Comparison of ENCODE assay signal across 19 cellular contexts in the genomic region with DNA sequence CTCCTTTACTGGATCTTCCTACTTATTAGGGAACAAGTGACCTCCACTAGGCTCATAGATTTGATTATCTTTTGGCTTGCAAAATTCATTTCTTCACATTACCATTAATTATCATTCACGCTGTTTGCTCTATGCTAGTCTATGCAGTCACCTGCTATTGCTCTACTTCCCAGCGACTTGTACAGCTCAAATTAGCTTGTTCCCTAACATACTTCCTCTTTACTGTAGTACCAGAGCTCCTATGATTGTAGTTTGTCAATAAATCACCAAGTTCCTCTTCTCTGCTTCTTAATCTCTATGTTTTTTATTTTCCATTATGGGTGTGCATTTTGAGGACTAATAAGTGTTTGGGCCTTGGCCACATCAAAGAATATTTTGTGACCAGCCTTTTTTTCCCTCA. TPM values are rescaled to one million over a fixed set of nuclear protein-coding genes. Genes with fewer than 3 reads are reported as not detected.
DNase-seq lines count a peak whose midpoint lies in the region; ATAC-seq and TF ChIP-seq lines count a peak whose summit lies in the region.
"Had no signal": no experiment of that assay in that cellular context is flagged by ENCODE, and none has a peak within 500 bp of the region (broad histone marks: within the 10 kb centered on the region; RNA-seq: fewer than 3 reads in every experiment).

No MANE protein-coding gene starts in this region.

- TF ChIP-seq CTCF in NB4 (IDR thresholded peaks at IDR 0.05; ENCODE audit: low read depth, low read length) (no peak), endothelial cell (IDR thresholded peaks at IDR 0.05; ENCODE audit: unreplicated experiment) (no peak)
- no peak for TF ChIP-seq CTCF in CD4-positive, alpha-beta T cell (IDR thresholded peaks at IDR 0.05)

- no peak overlapping the region for H3K27ac ChIP-seq in CD4-positive, alpha-beta T cell (ENCODE audit: low read depth, low read length)

- TF ChIP-seq POLR2A in NB4 (IDR thresholded peaks at IDR 0.05; ENCODE audit: extremely low read depth, insufficient read length): no peak

- no peak for ATAC-seq in CD4-positive, alpha-beta T cell (ENCODE audit: poor library complexity)
- ATAC-seq: T-cell had no signal

- H3K27me3 Mint-ChIP-seq in endothelial cell (ENCODE audit: unreplicated experiment): peaks cover 4% of the 10 kb centered on the region
- H3K27me3 Mint-ChIP-seq in CD4-positive, alpha-beta T cell: peaks cover 39% of the 10 kb centered on the region

- POLR2A ChIA-PET in CD4-positive, alpha-beta T cell (lab: Charles Lee): no interaction called here

- H3K9me3 ChIP-seq in CD4-positive, alpha-beta T cell (ENCODE audit: control insufficient read depth, low read length): no peaks in the 10 kb centered on the region
- H3K9me3 ChIP-seq: MG63 had no signal

- H3K27ac Mint-ChIP-seq in endothelial cell (ENCODE audit: unreplicated experiment): no peak overlapping the region
- H3K27ac Mint-ChIP-seq in CD4-positive, alpha-beta T cell: no peak overlapping the region
- H3K27ac Mint-ChIP-seq: T-cell had no signal

- intact Hi-C loops in CD4-positive, alpha-beta T cell (cut with DNase I, micrococcal nuclease): no loop called here

- no peaks in the 10 kb centered on the region for H3K9me3 Mint-ChIP-seq in endothelial cell (ENCODE audit: unreplicated experiment)
- no peaks in the 10 kb centered on the region for H3K9me3 Mint-ChIP-seq in CD4-positive, alpha-beta T cell
- H3K9me3 Mint-ChIP-seq: T-cell had no signal

- no peak overlapping the region for H3K4me3 ChIP-seq in NB4 (ENCODE audit: low read depth, low read length)
- H3K4me3 ChIP-seq: MG63 had no signal

- no peak overlapping the region for H3K4me3 Mint-ChIP-seq in endothelial cell (ENCODE audit: unreplicated experiment)
- no peak overlapping the region for H3K4me3 Mint-ChIP-seq in CD4-positive, alpha-beta T cell
- H3K4me3 Mint-ChIP-seq: T-cell had no signal

- DNase-seq in CD1c-positive myeloid dendritic cell (ENCODE audit: extremely low spot score) (peak; percentile 30), NB4 (ENCODE audit: low read depth) (peak; percentile 5), SKM-1 treated with dmso at 0.1 percent for 144 hours (lab: John Stamatoyannopoulos, UW; ENCODE audit: unreplicated experiment) (peak; percentile 2), medulla oblongata (ENCODE audit: extremely low spot score) (peak; percentile 14), endothelial cell (ENCODE audit: low spot score) (no peak), NCI-H774 (lab: John Stamatoyannopoulos, UW) (no peak), NCI-H2227 (lab: John Stamatoyannopoulos, UW; ENCODE audit: unreplicated experiment) (no peak)
- no peak for DNase-seq in CD4-positive, alpha-beta T cell
- DNase-seq: C1 segment of cervical spinal cord, COR-L47, H7, MG63, NCI-H1417 treated with DMSO at 0.1 percent for 48 hours, NCI-H1930, NCI-H2171, NCI-H748 treated with DMSO at 0.1 percent for 48 hours, T-cell had no signal

- CTCF ChIA-PET in CD4-positive, alpha-beta T cell (lab: Charles Lee): no interaction called here

- H3K36me3 Mint-ChIP-seq in endothelial cell (ENCODE audit: low read depth, unreplicated experiment): no peaks in the 10 kb centered on the region
- H3K36me3 Mint-ChIP-seq in CD4-positive, alpha-beta T cell (ENCODE audit: low read depth): no peaks in the 10 kb centered on the region
- H3K36me3 Mint-ChIP-seq: T-cell had no signal

- no peaks in the 10 kb centered on the region for H3K4me1 Mint-ChIP-seq in endothelial cell (ENCODE audit: unreplicated experiment)
- no peaks in the 10 kb centered on the region for H3K4me1 Mint-ChIP-seq in CD4-positive, alpha-beta T cell (ENCODE audit: low read depth)
- H3K4me1 Mint-ChIP-seq: T-cell had no signal

- peaks cover 22% of the 10 kb centered on the region for H3K27me3 ChIP-seq in CD4-positive, alpha-beta T cell (ENCODE audit: control insufficient read depth, insufficient read depth, low read length)
- H3K27me3 ChIP-seq: MG63 had no signal

RNA-seq across cellular contexts. Expression of a gene that starts 6.2 kb away (rescaled TPM):
- 16.4 TPM for total RNA-seq in endothelial cell (ENCODE audit: unreplicated experiment)
- total RNA-seq in CD4-positive, alpha-beta T cell: 1 to 10 TPM; 6.8 to 7.8 TPM

RNA-seq across cellular contexts. Expression of a gene that starts 26.8 kb away (rescaled TPM):
- total RNA-seq in endothelial cell (ENCODE audit: unreplicated experiment): not detected
- total RNA-seq in CD4-positive, alpha-beta T cell: not detected
- total RNA-seq: NCI-H460, SK-MEL-5, T-cell had no signal

RNA-seq across cellular contexts. Expression of a gene that starts 54.4 kb away (rescaled TPM):
- total RNA-seq in endothelial cell (ENCODE audit: unreplicated experiment): not detected
- total RNA-seq in CD4-positive, alpha-beta T cell: not detected
- total RNA-seq: NCI-H460, SK-MEL-5, T-cell had no signal

Comparison
In these comparisons a context has a peak if more than half of its experiments do, and no peak if none do; other contexts are left out.
1. DNase-seq: peak in CD1c-positive myeloid dendritic cell (single experiment), NB4 (single experiment), SKM-1 treated with dmso at 0.1 percent for 144 hours (single experiment) and medulla oblongata (single experiment); none in endothelial cell (single experiment), CD4-positive, alpha-beta T cell (0 of 10), NCI-H774 (single experiment) and NCI-H2227 (single experiment).